ENCODE assay signal across 22 cellular contexts in the genomic region with DNA sequence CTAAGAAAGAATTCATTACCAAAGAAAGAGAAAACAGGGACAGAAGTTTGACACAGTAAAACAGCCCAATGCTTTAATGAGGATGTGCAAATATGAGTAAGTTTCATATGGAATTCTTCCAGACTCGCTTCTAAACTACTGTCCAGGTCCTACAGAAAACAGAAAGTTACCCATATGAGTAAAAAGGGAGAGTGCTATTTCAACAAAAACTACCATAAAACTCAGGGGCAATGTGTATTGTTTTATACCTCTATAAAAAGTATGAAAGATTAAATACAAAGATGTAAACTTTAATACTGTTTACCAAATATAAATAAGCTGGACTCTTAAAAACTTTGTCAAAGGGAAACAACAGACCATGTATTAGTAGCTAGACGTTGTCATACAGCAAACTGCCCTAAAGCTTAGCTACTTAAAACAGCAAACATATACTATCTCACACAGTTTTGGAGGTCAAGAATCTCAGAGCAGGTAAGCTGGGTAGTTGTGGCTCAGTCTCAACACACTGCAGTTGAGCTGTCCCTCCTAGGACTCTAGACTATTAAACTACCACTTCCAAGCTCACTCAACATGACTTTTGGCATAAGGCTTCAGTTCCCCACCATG.
DNase-seq lines count a peak whose midpoint lies in the region; ATAC-seq, FAIRE-seq and TF ChIP-seq lines count a peak whose summit lies in the region.
"Had no signal": no experiment of that assay in that cellular context is flagged by ENCODE, and none has a peak within 500 bp of the region (broad histone marks: within the 10 kb centered on the region; RNA-seq: fewer than 3 reads in every experiment).

No MANE protein-coding gene starts in this region.

- POLR2A ChIA-PET in PC-3 (lab: Charles Lee; ENCODE audit: unreplicated experiment): interaction anchor here (0.6 kb wide), 1 partner anchor 79 kb away, joined by 3 read pairs; no protein-coding TSS in a partner anchor
- POLR2A ChIA-PET in K562 (lab: Yijun Ruan, JAX): interaction anchor here (0.8 kb wide), 1 partner anchor 15 kb away, joined by 4 read pairs; no protein-coding TSS in a partner anchor
- POLR2A ChIA-PET in PC-9 (lab: Charles Lee; ENCODE audit: unreplicated experiment): no interaction called here

- H3K36me3 Mint-ChIP-seq in activated naive CD8-positive, alpha-beta T cell treated with anti-CD3 and anti-CD28 coated beads for 36 hours: peaks cover 21% of the 10 kb centered on the region
- H3K36me3 Mint-ChIP-seq in activated naive CD8-positive, alpha-beta T cell treated with anti-CD3 and anti-CD28 coated beads, Interleukin-2, amount 50 U/mL, for 24 hours (ENCODE audit: low read depth): peaks cover 43% of the 10 kb centered on the region

- ATAC-seq in activated naive CD8-positive, alpha-beta T cell treated with anti-CD3 and anti-CD28 coated beads, Interleukin-2, amount 50 U/mL, for 24 hours: no peak
- ATAC-seq in PC-3 (peak; percentile 81), K562 (peak; percentile 49; the same call in 2 of the 3 replicates), mucosa of descending colon (peak; percentile 60)
- ATAC-seq: Right ventricle myocardium inferior had no signal

- H3K9me2 ChIP-seq in PC-3 (replicated peaks; ENCODE audit: low read length) (no peaks in the 10 kb centered on the region), PC-9 (ENCODE audit: insufficient read depth) (no peaks in the 10 kb centered on the region)

- in situ Hi-C loops in K562 (cut with MboI): no loop called here

- H3K9me3 ChIP-seq in PC-3 (ENCODE audit: low read length) (no peaks in the 10 kb centered on the region), K562 (replicated peaks; ENCODE audit: control insufficient read depth, insufficient read depth, low read depth, low read length) (no peaks in the 10 kb centered on the region), mucosa of descending colon (no peaks in the 10 kb centered on the region), PC-9 (ENCODE audit: insufficient read depth, low read depth) (no peaks in the 10 kb centered on the region)
- H3K9me3 ChIP-seq: SJSA1 had no signal

- H3K9me3 Mint-ChIP-seq in activated naive CD8-positive, alpha-beta T cell treated with anti-CD3 and anti-CD28 coated beads for 36 hours: no peaks in the 10 kb centered on the region
- no peaks in the 10 kb centered on the region for H3K9me3 Mint-ChIP-seq in activated naive CD8-positive, alpha-beta T cell treated with anti-CD3 and anti-CD28 coated beads, Interleukin-2, amount 50 U/mL, for 24 hours

- BruUV-seq in PC-3 (replicated peaks; lab: Mats Ljungman, UMichigan): TSS peak; percentile 35
- BruUV-seq in K562 (replicated peaks; lab: Mats Ljungman, UMichigan): no TSS peak
- no TSS peak for BruUV-seq in PC-9 (replicated peaks; lab: Mats Ljungman, UMichigan)

- H3K27me3 ChIP-seq in PC-3 (ENCODE audit: low read length): no peaks in the 10 kb centered on the region
- no peaks in the 10 kb centered on the region for H3K27me3 ChIP-seq in K562 (ENCODE audit: control insufficient read depth in 2 of 2, insufficient read depth in 2 of 2, low read length in 2 of 2)
- H3K27me3 ChIP-seq in PC-9 (ENCODE audit: insufficient read depth, low read depth): no peaks in the 10 kb centered on the region
- H3K27me3 ChIP-seq: SJSA1 had no signal

- H3K27ac ChIP-seq in PC-3 (ENCODE audit: low read length) (peak overlapping the region; percentile 65), K562 (ENCODE audit: extremely low read depth, low read depth, low read length) (no peak overlapping the region), PC-9 (no peak overlapping the region)
- H3K27ac ChIP-seq: SJSA1 had no signal

- intact Hi-C loops in PC-3 (cut with micrococcal nuclease) (no loop called here), K562 (cut with micrococcal nuclease) (no loop called here), mucosa of descending colon (cut with DNase I, micrococcal nuclease) (no loop called here), PC-9 (cut with micrococcal nuclease; ENCODE audit: unreplicated experiment) (no loop called here)

- H3K79me2 ChIP-seq in PC-3 (ENCODE audit: low read length) (no peaks in the 10 kb centered on the region), K562 (ENCODE audit: control insufficient read depth, insufficient read depth, low read length) (no peaks in the 10 kb centered on the region), PC-9 (ENCODE audit: low read depth) (no peaks in the 10 kb centered on the region)

- no peaks in the 10 kb centered on the region for H4K20me1 ChIP-seq in PC-3 (ENCODE audit: low read length)
- no peaks in the 10 kb centered on the region for H4K20me1 ChIP-seq in K562 (replicated peaks; ENCODE audit: control insufficient read depth, insufficient read depth, low read length)
- peaks cover 14% of the 10 kb centered on the region; the same call in 1 of the 2 replicates for H4K20me1 ChIP-seq in PC-9 (ENCODE audit: insufficient read depth)

- TF ChIP-seq CTCF in PC-3 (conservative IDR thresholded peaks at IDR 0.05; ENCODE audit: low read depth, low read length) (no peak), K562 (IDR thresholded peaks at IDR 0.05 in 2 of 3, conservative IDR thresholded peaks at IDR 0.05 in 1 of 3; ENCODE audit: insufficient read depth in 2 of 3, low read depth in 1 of 3, low read length in 3 of 3) (no peak), mucosa of descending colon (IDR thresholded peaks at IDR 0.05) (no peak), PC-9 (conservative IDR thresholded peaks at IDR 0.05) (no peak)

- H3K9ac ChIP-seq in PC-3 (ENCODE audit: low read length) (no peak overlapping the region), K562 (ENCODE audit: insufficient read depth in 1 of 2, low read depth in 2 of 2, low read length in 2 of 2) (no peak overlapping the region)

- no peak for DNase-seq in activated naive CD8-positive, alpha-beta T cell treated with anti-CD3 and anti-CD28 coated beads for 36 hours
- no peak for DNase-seq in activated naive CD8-positive, alpha-beta T cell treated with anti-CD3 and anti-CD28 coated beads, Interleukin-2, amount 50 U/mL, for 24 hours
- DNase-seq in PC-3: peak; percentile 44
- no peak for DNase-seq in K562 (ENCODE audit: extremely low read depth in 1 of 4, low spot score in 3 of 4)
- no peak for DNase-seq in mucosa of descending colon
- DNase-seq in stimulated activated CD4-positive, alpha-beta T cell treated with anti-CD3 and anti-CD28 coated beads, Interleukin-4, amount 100 ng/mL, for 1 hour: no peak
- DNase-seq in PC-9: no peak
- DNase-seq in NCI-H2081 treated with DMSO at 0.1 percent for 48 hours (lab: John Stamatoyannopoulos, UW): no peak
- DNase-seq: GDM1, KG1, NCI-H1105 treated with DMSO at 0.1 percent for 48 hours, NCI-H1694, NCI-H2081, NCI-H2171 treated with DMSO at 0.1 percent for 48 hours, NCI-H524 treated with DMSO at 0.1 percent for 48 hours, NCI-H82 had no signal

- H3K4me2 ChIP-seq in PC-3 (ENCODE audit: low read length) (peak overlapping the region; percentile 25; the same call in 1 of the 2 replicates), K562 (ENCODE audit: insufficient read depth, low read length) (no peak overlapping the region), PC-9 (no peak overlapping the region)

- no peaks in the 10 kb centered on the region for H3K27me3 Mint-ChIP-seq in activated naive CD8-positive, alpha-beta T cell treated with anti-CD3 and anti-CD28 coated beads for 36 hours
- no peaks in the 10 kb centered on the region for H3K27me3 Mint-ChIP-seq in activated naive CD8-positive, alpha-beta T cell treated with anti-CD3 and anti-CD28 coated beads, Interleukin-2, amount 50 U/mL, for 24 hours
- H3K27me3 Mint-ChIP-seq: B cell had no signal

- H3K27ac Mint-ChIP-seq in activated naive CD8-positive, alpha-beta T cell treated with anti-CD3 and anti-CD28 coated beads for 36 hours: peak overlapping the region; percentile 57
- no peak overlapping the region for H3K27ac Mint-ChIP-seq in activated naive CD8-positive, alpha-beta T cell treated with anti-CD3 and anti-CD28 coated beads, Interleukin-2, amount 50 U/mL, for 24 hours
- H3K27ac Mint-ChIP-seq: B cell had no signal

- H3K9me1 ChIP-seq in K562 (ENCODE audit: control insufficient read depth, insufficient read depth, low read length): no peaks in the 10 kb centered on the region

- no peaks in the 10 kb centered on the region for H3K36me3 ChIP-seq in PC-3 (ENCODE audit: low read depth, low read length)
- peaks cover 8% of the 10 kb centered on the region; the same call in 2 of the 3 replicates for H3K36me3 ChIP-seq in K562 (ENCODE audit: control insufficient read depth, insufficient read depth, low read length)
- H3K36me3 ChIP-seq in mucosa of descending colon (ENCODE audit: low read depth): no peaks in the 10 kb centered on the region
- H3K36me3 ChIP-seq in PC-9 (ENCODE audit: low read depth): no peaks in the 10 kb centered on the region

- H3K4me1 ChIP-seq in PC-3 (ENCODE audit: insufficient read depth, low read length) (peaks cover 28% of the 10 kb centered on the region), K562 (replicated peaks in 1 of 2; ENCODE audit: control insufficient read depth in 2 of 2, insufficient read depth in 2 of 2, low read length in 2 of 2) (no peaks in the 10 kb centered on the region), mucosa of descending colon (ENCODE audit: low read depth) (no peaks in the 10 kb centered on the region), PC-9 (replicated peaks; ENCODE audit: insufficient read depth) (peaks cover 12% of the 10 kb centered on the region)

- CTCF ChIA-PET in PC-3 (lab: Charles Lee) (no interaction called here), K562 (lab: Yijun Ruan, JAX; ENCODE audit: low intra/inter-chr PET ratio) (no interaction called here), PC-9 (lab: Charles Lee) (interaction anchor here (0.6 kb wide), 1 partner anchor 1160 kb away, joined by 3 read pairs; no protein-coding TSS in a partner anchor)

- 67% methylated on average over 2 of the region's 2 CpGs for WGBS in K562 (ENCODE audit: insufficient coverage, low coverage, missing lambda C conversion rate)

- no peak for FAIRE-seq in K562 (lab: Jason Lieb, UNC)
- FAIRE-seq: GM19239, RCC 7860 had no signal

- H2AFZ ChIP-seq in PC-3 (ENCODE audit: low read length): no peak overlapping the region
- H2AFZ ChIP-seq in K562 (ENCODE audit: low read depth, low read length): no peak overlapping the region
- H2AFZ ChIP-seq in PC-9: no peak overlapping the region

- H3K4me1 Mint-ChIP-seq in activated naive CD8-positive, alpha-beta T cell treated with anti-CD3 and anti-CD28 coated beads for 36 hours: peaks cover 6% of the 10 kb centered on the region
- H3K4me1 Mint-ChIP-seq in activated naive CD8-positive, alpha-beta T cell treated with anti-CD3 and anti-CD28 coated beads, Interleukin-2, amount 50 U/mL, for 24 hours: peaks cover 13% of the 10 kb centered on the region
- H3K4me1 Mint-ChIP-seq: CD14-positive monocyte had no signal

- no peak for TF ChIP-seq POLR2A in K562 (conservative IDR thresholded peaks at IDR 0.05)

- no peak overlapping the region for H3K4me3 Mint-ChIP-seq in activated naive CD8-positive, alpha-beta T cell treated with anti-CD3 and anti-CD28 coated beads for 36 hours
- no peak overlapping the region for H3K4me3 Mint-ChIP-seq in activated naive CD8-positive, alpha-beta T cell treated with anti-CD3 and anti-CD28 coated beads, Interleukin-2, amount 50 U/mL, for 24 hours
- H3K4me3 Mint-ChIP-seq: B cell, CD14-positive monocyte had no signal

- H3K4me3 ChIP-seq in PC-3 (ENCODE audit: low read length): no peak overlapping the region
- no peak overlapping the region for H3K4me3 ChIP-seq in K562
- H3K4me3 ChIP-seq in mucosa of descending colon: no peak overlapping the region
- no peak overlapping the region for H3K4me3 ChIP-seq in PC-9
- H3K4me3 ChIP-seq: SJSA1 had no signal

- TF ChIP-seq EP300 in K562 (IDR thresholded peaks at IDR 0.05; ENCODE audit: low read length): no peak

- H3F3A ChIP-seq in PC-3 (ENCODE audit: low read length, unreplicated experiment) (peaks cover 8% of the 10 kb centered on the region), PC-9 (ENCODE audit: insufficient read depth, low read depth) (no peaks in the 10 kb centered on the region; the same call in 1 of the 2 replicates)

- no peak for TF ChIP-seq RAD21 in K562 (CRISPR knock-in tag; conservative IDR thresholded peaks at IDR 0.05 in 1 of 2, IDR thresholded peaks at IDR 0.05 in 1 of 2)
